16 cellular contexts compared by ENCODE assay signal in genomic region chr11:59782080-59782479, GRCh38. TPM values are rescaled to one million over a fixed set of nuclear protein-coding genes. Genes with fewer than 3 reads are reported as not detected.
DNase-seq lines count a peak whose midpoint lies in the region; ATAC-seq, FAIRE-seq and TF ChIP-seq lines count a peak whose summit lies in the region.
"Had no signal": no experiment of that assay in that cellular context is flagged by ENCODE, and none has a peak within 500 bp of the region (broad histone marks: within the 10 kb centered on the region; RNA-seq: fewer than 3 reads in every experiment).

No MANE protein-coding gene starts in this region.

- no peak for ATAC-seq in activated CD8-positive, alpha-beta memory T cell treated with anti-CD3 and anti-CD28 coated beads, Interleukin-2, amount 10 ng/mL, durations not matched to agents 7 days and 5 days
- ATAC-seq in T-helper 17 cell, result no peak
- ATAC-seq: GM12878, HCT116 had no signal

- TF ChIP-seq CTCF in Caco-2 (IDR thresholded peaks at IDR 0.05; ENCODE audit: insufficient read depth in 1 of 2, low read depth in 1 of 2, low read length in 1 of 2, severe bottlenecking in 1 of 2, unreplicated experiment in 1 of 2), result no peak

- no peak for DNase-seq in activated CD8-positive, alpha-beta memory T cell treated with anti-CD3 and anti-CD28 coated beads, Interleukin-2, amount 10 ng/mL, durations not matched to agents 7 days and 5 days
- DNase-seq in activated CD8-positive, alpha-beta memory T cell treated with anti-CD3 and anti-CD28 coated beads, Interleukin-2, amount 50 U/mL, for 48 hours, result no peak
- DNase-seq in Caco-2, result no peak
- no peak for DNase-seq in T-helper 17 cell
- peak; percentile 58 for DNase-seq in small intestine
- DNase-seq in HCEC 1CT, result no peak
- DNase-seq in stimulated activated CD4-positive, alpha-beta T cell treated with anti-CD3 and anti-CD28 coated beads, Interleukin-1b, Interleukin-23, amount 100 ng/mL, for 48 hours, result no peak
- DNase-seq: C1 segment of cervical spinal cord; CD4-positive, alpha-beta T cell; DMS79 had no signal

- peaks cover 83% of the 10 kb centered on the region for H3K4me1 Mint-ChIP-seq in activated CD8-positive, alpha-beta memory T cell treated with anti-CD3 and anti-CD28 coated beads, Interleukin-2, amount 10 ng/mL, durations not matched to agents 7 days and 5 days
- peaks cover 52% of the 10 kb centered on the region for H3K4me1 Mint-ChIP-seq in Caco-2 (ENCODE audit: low read depth, unreplicated experiment)
- H3K4me1 Mint-ChIP-seq in T-helper 17 cell, result peaks cover 9% of the 10 kb centered on the region

- no peak for FAIRE-seq in small intestine (lab: Jason Lieb, UNC)
- FAIRE-seq: A204.1, GM12878, GM18507 had no signal

- 51 to 72% (median 56%) methylated on average over 2 of the region's 2 CpGs for WGBS in small intestine, 3 donors

- no peaks in the 10 kb centered on the region for H3K27me3 ChIP-seq in Caco-2 (replicated peaks; ENCODE audit: control insufficient read depth, insufficient read depth, low read length)
- no peaks in the 10 kb centered on the region for H3K27me3 ChIP-seq in small intestine (ENCODE audit: control insufficient read depth in 2 of 2, insufficient read depth in 2 of 2, low read length in 2 of 2)

- peaks cover 39% of the 10 kb centered on the region for H3K4me1 ChIP-seq in Caco-2
- peaks cover 1 to 12% of the 10 kb centered on the region in 2 donors for H3K4me1 ChIP-seq in small intestine (ENCODE audit: control insufficient read depth in 2 of 2, insufficient read depth in 1 of 2, low read depth in 1 of 2, low read length in 1 of 2)

- H3K9me3 ChIP-seq in Caco-2 (no peaks in the 10 kb centered on the region), T-helper 17 cell (ENCODE audit: control insufficient read depth, low read length, poor library complexity, severe bottlenecking) (no peaks in the 10 kb centered on the region), small intestine (ENCODE audit: control insufficient read depth, low read depth) (no peaks in the 10 kb centered on the region)

- CTCF ChIA-PET in activated CD8-positive, alpha-beta memory T cell treated with anti-CD3 and anti-CD28 coated beads, Interleukin-2, amount 10 ng/mL, durations not matched to agents 7 days and 5 days (lab: Charles Lee), result interaction anchor here (1.0 to 2.6 kb wide), 2 partner anchors 8 to 10 kb away, joined by 3 to 9 read pairs; no protein-coding TSS in a partner anchor
- CTCF ChIA-PET in Caco-2 (lab: Charles Lee), result no interaction called here

- H3K4me3 ChIP-seq in Caco-2 (ENCODE audit: low read depth, low read length) (no peak overlapping the region), small intestine (ENCODE audit: low read depth in 1 of 2, low read length in 2 of 2) (no peak overlapping the region)
- H3K4me3 ChIP-seq: GM12878 had no signal

- no peaks in the 10 kb centered on the region for H3K27me3 Mint-ChIP-seq in activated CD8-positive, alpha-beta memory T cell treated with anti-CD3 and anti-CD28 coated beads, Interleukin-2, amount 10 ng/mL, durations not matched to agents 7 days and 5 days
- H3K27me3 Mint-ChIP-seq in Caco-2 (ENCODE audit: insufficient read depth, unreplicated experiment) (no peaks in the 10 kb centered on the region), T-helper 17 cell (no peaks in the 10 kb centered on the region)
- H3K27me3 Mint-ChIP-seq: B cell; CD4-positive, alpha-beta T cell had no signal

- peak overlapping the region; percentile 78 for H3K27ac Mint-ChIP-seq in activated CD8-positive, alpha-beta memory T cell treated with anti-CD3 and anti-CD28 coated beads, Interleukin-2, amount 10 ng/mL, durations not matched to agents 7 days and 5 days
- peak overlapping the region; percentile 42 for H3K27ac Mint-ChIP-seq in Caco-2 (ENCODE audit: unreplicated experiment)
- peak overlapping the region; percentile 8 for H3K27ac Mint-ChIP-seq in T-helper 17 cell
- H3K27ac Mint-ChIP-seq: B cell; CD4-positive, alpha-beta T cell had no signal

- BruUV-seq in Caco-2 (replicated peaks; lab: Mats Ljungman, UMichigan), result no TSS peak

- peaks cover 6% of the 10 kb centered on the region for H3K36me3 ChIP-seq in Caco-2 (ENCODE audit: control insufficient read depth, insufficient read depth, low read length)
- no peaks in the 10 kb centered on the region for H3K36me3 ChIP-seq in small intestine (ENCODE audit: control insufficient read depth in 2 of 2, insufficient read depth in 2 of 2, low read length in 2 of 2)

- no peak overlapping the region for H3K4me3 Mint-ChIP-seq in activated CD8-positive, alpha-beta memory T cell treated with anti-CD3 and anti-CD28 coated beads, Interleukin-2, amount 10 ng/mL, durations not matched to agents 7 days and 5 days
- H3K4me3 Mint-ChIP-seq in Caco-2 (ENCODE audit: unreplicated experiment), result no peak overlapping the region
- no peak overlapping the region for H3K4me3 Mint-ChIP-seq in T-helper 17 cell
- H3K4me3 Mint-ChIP-seq: B cell; CD4-positive, alpha-beta T cell had no signal

- peaks cover 13% of the 10 kb centered on the region for H3K9me3 Mint-ChIP-seq in activated CD8-positive, alpha-beta memory T cell treated with anti-CD3 and anti-CD28 coated beads, Interleukin-2, amount 10 ng/mL, durations not matched to agents 7 days and 5 days (ENCODE audit: low read depth)
- no peaks in the 10 kb centered on the region for H3K9me3 Mint-ChIP-seq in Caco-2 (ENCODE audit: unreplicated experiment)
- H3K9me3 Mint-ChIP-seq: CD4-positive, alpha-beta T cell had no signal

- intact Hi-C loops in Caco-2 (cut with micrococcal nuclease; ENCODE audit: unreplicated experiment), result no loop called here

- POLR2A ChIA-PET in Caco-2 (lab: Charles Lee), result no interaction called here

- H3K36me3 Mint-ChIP-seq in activated CD8-positive, alpha-beta memory T cell treated with anti-CD3 and anti-CD28 coated beads, Interleukin-2, amount 10 ng/mL, durations not matched to agents 7 days and 5 days, result peaks cover 84% of the 10 kb centered on the region
- H3K36me3 Mint-ChIP-seq in Caco-2 (ENCODE audit: insufficient read depth, unreplicated experiment) (peaks cover 92% of the 10 kb centered on the region), T-helper 17 cell (ENCODE audit: low read depth) (peaks cover 2% of the 10 kb centered on the region)

- H3K27ac ChIP-seq in small intestine (ENCODE audit: low read depth in 1 of 2, low read length in 1 of 2), result no peak overlapping the region
- H3K27ac ChIP-seq: HL-60 had no signal

RNA-seq across cellular contexts. Expression of gene STX3, which starts 26.9 kb away (rescaled TPM):
- 10 to 100 TPM; 76.1 to 82.2 TPM for total RNA-seq in activated CD8-positive, alpha-beta memory T cell treated with anti-CD3 and anti-CD28 coated beads, Interleukin-2, amount 10 ng/mL, durations not matched to agents 7 days and 5 days
- total RNA-seq in Caco-2 (2022), result 178 and 181 TPM in 2 replicates
- 1 to 10 TPM; 4.7 to 6.6 TPM for total RNA-seq in T-helper 17 cell
- 10 to 100 TPM; 34.9 to 64.0 (median 57.5) TPM for polyA plus RNA-seq in small intestine

RNA-seq across cellular contexts. Expression of gene MRPL16, which starts 28.5 kb away (rescaled TPM):
- total RNA-seq in activated CD8-positive, alpha-beta memory T cell treated with anti-CD3 and anti-CD28 coated beads, Interleukin-2, amount 10 ng/mL, durations not matched to agents 7 days and 5 days, result 100 to 1,000 TPM in 1 of 2 experiments, 10 to 100 TPM in 1; 76.5 to 102 TPM
- total RNA-seq in Caco-2 (2022), result 61.6 and 66.0 TPM in 2 replicates
- 10 to 100 TPM; 18.4 to 21.8 TPM for total RNA-seq in T-helper 17 cell
- polyA plus RNA-seq in small intestine, result 100 to 1,000 TPM in 1 of 3 donors, 10 to 100 TPM in 2; 41.1 to 113 (median 68.9) TPM

Comparison
In these comparisons a context has a peak if more than half of its experiments do, and no peak if none do; other contexts are left out.
1. H3K27ac Mint-ChIP-seq: peak in every context shown above with its lines; median percentile 78 in activated CD8-positive, alpha-beta memory T cell treated with anti-CD3 and anti-CD28 coated beads, Interleukin-2, amount 10 ng/mL, durations not matched to agents 7 days and 5 days; 42 in Caco-2; 8 in T-helper 17 cell.
2. RNA of gene STX3, which starts 26.9 kb away (total RNA-seq): 178 to 181 TPM in Caco-2 and 76.1 to 82.2 TPM in activated CD8-positive, alpha-beta memory T cell treated with anti-CD3 and anti-CD28 coated beads, Interleukin-2, amount 10 ng/mL, durations not matched to agents 7 days and 5 days; 4.7 to 6.6 TPM in T-helper 17 cell; every median in the first group is over 10 times any median in the second.